In the genomic region with DNA sequence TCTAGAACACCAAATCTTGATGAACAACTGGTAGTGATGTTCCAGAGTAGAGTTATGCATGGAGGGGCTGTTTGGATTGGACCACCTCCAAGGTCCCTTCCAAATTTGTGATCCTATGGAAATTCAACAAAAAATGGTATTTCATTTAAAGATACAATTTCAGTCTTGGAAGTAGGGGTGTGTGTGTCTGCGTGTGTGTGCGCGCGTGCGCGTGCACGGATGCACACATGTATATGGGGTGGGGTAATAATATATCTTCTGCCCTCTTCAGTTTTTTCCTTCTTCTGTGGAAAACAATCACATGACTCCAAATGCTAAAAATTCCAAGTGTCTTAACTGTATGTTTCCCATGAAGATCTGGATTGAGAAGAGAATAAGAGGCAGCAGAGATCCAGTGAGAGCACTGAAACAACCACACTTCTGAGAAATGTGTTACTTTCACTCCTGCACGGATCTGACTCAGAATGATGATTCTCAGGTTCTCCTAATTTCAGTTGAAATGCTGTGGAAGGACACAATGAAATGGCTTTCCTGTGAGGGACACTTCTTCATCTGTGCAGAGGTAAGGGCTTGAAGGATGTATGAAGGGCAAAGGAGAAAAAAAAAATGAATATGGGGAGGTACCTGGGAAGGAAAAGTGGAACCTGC, we compare ENCODE assay signal across 37 cellular contexts. TPM values are rescaled to one million over a fixed set of nuclear protein-coding genes. Genes with fewer than 3 reads are reported as not detected.
DNase-seq lines count a peak whose midpoint lies in the region; ATAC-seq, FAIRE-seq and TF ChIP-seq lines count a peak whose summit lies in the region.
"Had no signal": no experiment of that assay in that cellular context is flagged by ENCODE, and none has a peak within 500 bp of the region (broad histone marks: within the 10 kb centered on the region; RNA-seq: fewer than 3 reads in every experiment).

No MANE protein-coding gene starts in this region.

- H3K9me3 ChIP-seq in endothelial cell of umbilical vein (replicated peaks; ENCODE audit: control insufficient read depth, insufficient read depth, low read length) (no peaks in the 10 kb centered on the region), heart left ventricle (no peaks in the 10 kb centered on the region), Peyer's patch (no peaks in the 10 kb centered on the region)
- H3K9me3 ChIP-seq: colonic mucosa, prostate gland, right lobe of liver, spleen, tibial nerve had no signal

- no peaks in the 10 kb centered on the region for H4K20me1 ChIP-seq in endothelial cell of umbilical vein (replicated peaks; ENCODE audit: control insufficient read depth, extremely low read depth, insufficient read depth, low read length)

- no peak for TF ChIP-seq CTCF in endothelial cell of umbilical vein (IDR thresholded peaks at IDR 0.05; ENCODE audit: extremely low read depth in 1 of 2, insufficient read depth in 1 of 2, low read depth in 1 of 2, low read length in 2 of 2)
- TF ChIP-seq CTCF in heart left ventricle (IDR thresholded peaks at IDR 0.05): no peak
- TF ChIP-seq CTCF in Peyer's patch (IDR thresholded peaks at IDR 0.05): no peak

- H3K4me3 Mint-ChIP-seq in activated T-cell treated with anti-CD3 and anti-CD28 coated beads, Interleukin-2, amount 50 U/mL, for 24 hours: peak overlapping the region; percentile 3
- H3K4me3 Mint-ChIP-seq: activated naive CD8-positive, alpha-beta T cell treated with anti-CD3 and anti-CD28 coated beads, Interleukin-2, amount 10 ng/mL, durations not matched to agents 7 days and 5 days; immature natural killer cell; naive thymus-derived CD8-positive, alpha-beta T cell had no signal

- no peak overlapping the region for H3K4me3 ChIP-seq in endothelial cell of umbilical vein (replicated peaks in 1 of 3; ENCODE audit: insufficient read depth in 1 of 3, low read depth in 1 of 3, low read length in 3 of 3)
- no peak overlapping the region for H3K4me3 ChIP-seq in heart left ventricle
- H3K4me3 ChIP-seq in Peyer's patch: no peak overlapping the region
- H3K4me3 ChIP-seq: colonic mucosa, prostate gland, right lobe of liver, spleen, tibial nerve had no signal

- H3K27me3 ChIP-seq in endothelial cell of umbilical vein (ENCODE audit: control insufficient read depth in 2 of 2, insufficient read depth in 2 of 2, low read length in 2 of 2): peaks cover 8 to 9% of the 10 kb centered on the region in 2 experiments
- peaks cover 0 to 28% (median 0%) of the 10 kb centered on the region in 9 donors for H3K27me3 ChIP-seq in heart left ventricle
- no peaks in the 10 kb centered on the region for H3K27me3 ChIP-seq in Peyer's patch
- H3K27me3 ChIP-seq: colonic mucosa, right lobe of liver had no signal

- peak; percentile 4 for FAIRE-seq in endothelial cell of umbilical vein (lab: Jason Lieb, UNC)
- FAIRE-seq: D721Med had no signal

- POLR2A ChIA-PET in endothelial cell of umbilical vein (lab: Charles Lee): no interaction called here

- dilution Hi-C loops in endothelial cell of umbilical vein (cut with MboI; ENCODE audit: extremely low pct_ligation_motif_present, low sequenced_read_pairs): no loop called here

- H3K27ac ChIP-seq in endothelial cell of umbilical vein (ENCODE audit: insufficient read depth, low read depth, low read length): no peak overlapping the region
- H3K27ac ChIP-seq in heart left ventricle: no peak overlapping the region
- no peak overlapping the region for H3K27ac ChIP-seq in Peyer's patch
- H3K27ac ChIP-seq: colonic mucosa, epithelial cell of prostate, prostate gland, right lobe of liver, spleen, tibial nerve, WERI-Rb-1 had no signal

- intact Hi-C loops in endothelial cell of umbilical vein (cut with micrococcal nuclease) (no loop called here), heart left ventricle (cut with DNase I) (no loop called here), Right ventricle myocardium superior (cut with DNase I) (no loop called here)

- H3K4me1 Mint-ChIP-seq in activated T-cell treated with anti-CD3 and anti-CD28 coated beads, Interleukin-2, amount 50 U/mL, for 24 hours (ENCODE audit: low read depth): peaks cover 49% of the 10 kb centered on the region
- H3K4me1 Mint-ChIP-seq: immature natural killer cell had no signal

- CTCF ChIA-PET in endothelial cell of umbilical vein (lab: Charles Lee): interaction anchor here (0.7 kb wide), 1 partner anchor 145 kb away, joined by 3 read pairs; no protein-coding TSS in a partner anchor

- H2AFZ ChIP-seq in endothelial cell of umbilical vein (ENCODE audit: low read depth, low read length): no peak overlapping the region

- no peaks in the 10 kb centered on the region for H3K9me1 ChIP-seq in endothelial cell of umbilical vein (replicated peaks; ENCODE audit: control insufficient read depth, extremely low read depth, insufficient read depth, low read length)

- H3K4me2 ChIP-seq in endothelial cell of umbilical vein (ENCODE audit: insufficient read depth, low read length): no peak overlapping the region

- peak overlapping the region; percentile 31 for H3K27ac Mint-ChIP-seq in activated T-cell treated with anti-CD3 and anti-CD28 coated beads, Interleukin-2, amount 50 U/mL, for 24 hours
- H3K27ac Mint-ChIP-seq: activated naive CD8-positive, alpha-beta T cell treated with anti-CD3 and anti-CD28 coated beads, Interleukin-2, amount 10 ng/mL, durations not matched to agents 7 days and 5 days; CD4-positive, alpha-beta memory T cell; IgD-negative memory B cell; immature natural killer cell; naive thymus-derived CD8-positive, alpha-beta T cell had no signal

- no peaks in the 10 kb centered on the region for H3K79me2 ChIP-seq in endothelial cell of umbilical vein (ENCODE audit: control insufficient read depth, insufficient read depth, low read length)

- H3K9ac ChIP-seq in endothelial cell of umbilical vein (replicated peaks; ENCODE audit: extremely low read depth, insufficient read depth, low read length): no peak overlapping the region

- 89 to 96% (median 94%) methylated on average over 8 of the region's 8 CpGs for WGBS in heart left ventricle, 4 donors

- peak; percentile 51 for ATAC-seq in GM18502 (IDR thresholded peaks at IDR 0.05; ENCODE audit: poor library complexity, unreplicated experiment)
- ATAC-seq in HG03442 (IDR thresholded peaks at IDR 0.05; ENCODE audit: unreplicated experiment): peak; percentile 55
- ATAC-seq in heart left ventricle: no peak
- ATAC-seq in Right ventricle myocardium superior (ENCODE audit: poor library complexity): no peak
- ATAC-seq: HCT116; left colon; naive thymus-derived CD8-positive, alpha-beta T cell; right lobe of liver had no signal

- H3K9me3 Mint-ChIP-seq in activated T-cell treated with anti-CD3 and anti-CD28 coated beads, Interleukin-2, amount 50 U/mL, for 24 hours: no peaks in the 10 kb centered on the region
- H3K9me3 Mint-ChIP-seq: activated naive CD8-positive, alpha-beta T cell treated with anti-CD3 and anti-CD28 coated beads, Interleukin-2, amount 10 ng/mL, durations not matched to agents 7 days and 5 days; CD4-positive, alpha-beta memory T cell; IgD-negative memory B cell; naive thymus-derived CD8-positive, alpha-beta T cell had no signal

- no TSS peak for BruUV-seq in endothelial cell of umbilical vein (replicated peaks; lab: Mats Ljungman, UMichigan)

- no peak for DNase-seq in activated T-cell treated with anti-CD3 and anti-CD28 coated beads, Interleukin-2, amount 50 U/mL, for 24 hours
- no peak for DNase-seq in activated T-cell treated with anti-CD3 and anti-CD28 coated beads, Interleukin-2, amount 50 U/mL, for 1 hour
- DNase-seq in endothelial cell of umbilical vein (ENCODE audit: low read depth, low spot score) (no peak), heart left ventricle (no peak), Right ventricle myocardium superior (no peak), Peyer's patch (no peak)
- DNase-seq: activated naive CD8-positive, alpha-beta T cell treated with anti-CD3 and anti-CD28 coated beads, Interleukin-2, amount 10 ng/mL, durations not matched to agents 7 days and 5 days; CD4-positive, alpha-beta memory T cell; colonic mucosa; effector CD8-positive, alpha-beta T cell; immature natural killer cell; left colon; MV-4-11; naive thymus-derived CD8-positive, alpha-beta T cell; NCI-H1436; NCI-H2107; NCI-H446; NCI-H748 treated with DMSO at 0.1 percent for 48 hours; occipital lobe; right lobe of liver; SHP77 treated with DMSO at 0.1 percent for 48 hours; spleen; stimulated activated CD4-positive, alpha-beta T cell treated with anti-CD3 and anti-CD28 coated beads, Interleukin-2, amount 100 ng/mL, for 24 hours; T1000; WERI-Rb-1 had no signal

- H3K27me3 Mint-ChIP-seq in activated T-cell treated with anti-CD3 and anti-CD28 coated beads, Interleukin-2, amount 50 U/mL, for 24 hours: peaks cover 55% of the 10 kb centered on the region

- TF ChIP-seq POLR2A in endothelial cell of umbilical vein (IDR thresholded peaks at IDR 0.05; ENCODE audit: low read depth, low read length): no peak
- no peak for TF ChIP-seq POLR2A in heart left ventricle (IDR thresholded peaks at IDR 0.05)
- no peak for TF ChIP-seq POLR2A in Peyer's patch (IDR thresholded peaks at IDR 0.05)

- no peaks in the 10 kb centered on the region for H3K4me1 ChIP-seq in endothelial cell of umbilical vein (ENCODE audit: control insufficient read depth, extremely low read depth, insufficient read depth, low read length)
- H3K4me1 ChIP-seq in heart left ventricle: no peaks in the 10 kb centered on the region
- no peaks in the 10 kb centered on the region for H3K4me1 ChIP-seq in Peyer's patch
- H3K4me1 ChIP-seq: colonic mucosa, prostate gland, right lobe of liver, spleen, tibial nerve had no signal

- H3K36me3 ChIP-seq in endothelial cell of umbilical vein (ENCODE audit: control insufficient read depth in 2 of 2, extremely low read depth in 1 of 2, insufficient read depth in 2 of 2, low read length in 2 of 2) (no peaks in the 10 kb centered on the region), heart left ventricle (no peaks in the 10 kb centered on the region), Peyer's patch (no peaks in the 10 kb centered on the region)
- H3K36me3 ChIP-seq: colonic mucosa, prostate gland, right lobe of liver, spleen, tibial nerve, WERI-Rb-1 had no signal

- peaks cover 7% of the 10 kb centered on the region for H3K36me3 Mint-ChIP-seq in activated T-cell treated with anti-CD3 and anti-CD28 coated beads, Interleukin-2, amount 50 U/mL, for 24 hours (ENCODE audit: low read depth)
- H3K36me3 Mint-ChIP-seq: CD4-positive, alpha-beta memory T cell; naive thymus-derived CD8-positive, alpha-beta T cell had no signal

RNA-seq across cellular contexts. Expression of a gene that starts 10.6 kb away (rescaled TPM):
- total RNA-seq in endothelial cell of umbilical vein: not detected in 2 replicates
- not detected in 2 replicates for polyA plus RNA-seq in endothelial cell of umbilical vein
- polyA plus RNA-seq in endothelial cell of umbilical vein (2011; cell fraction: cytosol; rRNA removed): not detected in 2 replicates
- not detected in 2 replicates for polyA plus RNA-seq in endothelial cell of umbilical vein (2011; cell fraction: nucleus; rRNA removed)
- not detected in 2 replicates for polyA plus RNA-seq in endothelial cell of umbilical vein (2012)
- polyA minus RNA-seq in endothelial cell of umbilical vein: not detected in 2 replicates
- polyA minus RNA-seq in endothelial cell of umbilical vein (2011; cell fraction: cytosol; rRNA and poly(A)+ RNA removed): not detected
- not detected in 2 replicates for polyA minus RNA-seq in endothelial cell of umbilical vein (2011; cell fraction: nucleus; rRNA and poly(A)+ RNA removed)
- not detected for total RNA-seq in heart left ventricle
- polyA plus RNA-seq in heart left ventricle: not detected
- not detected for total RNA-seq in Right ventricle myocardium superior
- not detected for total RNA-seq in Peyer's patch
- total RNA-seq: activated naive CD8-positive, alpha-beta T cell treated with anti-CD3 and anti-CD28 coated beads, Interleukin-2, amount 10 ng/mL, durations not matched to agents 7 days and 5 days; cardiac septum; CD4-positive, alpha-beta memory T cell; Daoy; left colon; lung microvascular endothelial cell; mononuclear cell; naive thymus-derived CD8-positive, alpha-beta T cell; occipital lobe; prostate gland; right lobe of liver; spleen; tibial nerve had no signal
- polyA plus RNA-seq: CD4-positive, alpha-beta memory T cell; IgD-negative memory B cell; immature natural killer cell; spleen had no signal

RNA-seq across cellular contexts. Expression of a gene that starts 29.7 kb away (rescaled TPM):
- 80.6 and 81.6 TPM in 2 replicates for total RNA-seq in endothelial cell of umbilical vein
- polyA plus RNA-seq in endothelial cell of umbilical vein: 50.3 and 57.2 TPM in 2 replicates
- 71.6 and 88.5 TPM in 2 replicates for polyA plus RNA-seq in endothelial cell of umbilical vein (2011; cell fraction: cytosol; rRNA removed)
- 107 and 153 TPM in 2 replicates for polyA plus RNA-seq in endothelial cell of umbilical vein (2011; cell fraction: nucleus; rRNA removed)
- polyA plus RNA-seq in endothelial cell of umbilical vein (2012): 35.7 and 56.3 TPM in 2 replicates
- 99.5 and 110 TPM in 2 replicates for polyA minus RNA-seq in endothelial cell of umbilical vein
- polyA minus RNA-seq in endothelial cell of umbilical vein (2011; cell fraction: cytosol; rRNA and poly(A)+ RNA removed): 113 TPM
- polyA minus RNA-seq in endothelial cell of umbilical vein (2011; cell fraction: nucleus; rRNA and poly(A)+ RNA removed): 37.7 and 72.2 TPM in 2 replicates
- 10 to 100 TPM; 18.5 to 36.5 (median 25.0) TPM for total RNA-seq in heart left ventricle
- polyA plus RNA-seq in heart left ventricle: 10 to 100 TPM; 10.6 to 39.0 TPM
- 19.3 TPM for total RNA-seq in Right ventricle myocardium superior
- 10 to 100 TPM; 24.9 to 71.8 (median 30.4) TPM for total RNA-seq in Peyer's patch

Comparison
In these comparisons a context has a peak if more than half of its experiments do, and no peak if none do; other contexts are left out.
1. ATAC-seq: peak in GM18502 (single experiment) and HG03442 (single experiment); none in heart left ventricle (0 of 4) and Right ventricle myocardium superior (single experiment).